ENCODE assay signal across 1 cellular context in the genomic region with DNA sequence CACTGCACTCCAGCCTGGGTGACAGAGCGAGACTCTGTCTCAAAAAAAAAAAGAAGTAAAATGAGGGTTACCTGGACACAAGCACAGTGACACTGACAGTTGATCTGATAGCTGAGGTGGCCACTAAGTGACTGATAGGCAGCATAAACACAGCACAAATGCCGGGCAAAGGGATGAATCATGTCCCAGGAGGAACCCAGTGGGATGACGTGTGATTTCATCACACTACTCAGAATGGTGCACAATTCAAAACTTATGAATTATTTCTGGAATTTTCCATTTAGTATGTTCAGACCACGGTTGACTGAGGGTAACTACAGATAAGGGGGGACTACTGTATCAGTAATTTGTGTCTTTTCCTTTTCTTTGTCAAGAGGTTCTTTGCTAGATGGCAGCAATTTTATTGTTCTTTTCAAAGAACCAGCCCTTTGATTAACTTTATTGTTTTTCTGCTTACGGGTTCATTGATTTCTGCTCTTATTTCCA.
A peak's percentile ranks its signal among the peaks of the same experiment; 100 is the strongest.
TF ChIP-seq lines count a peak whose summit lies in the region.

No MANE protein-coding gene starts in this region.

TF ChIP-seq in K562, 482 proteins besides CTCF, POLR2A, EP300 and RAD21 (continued from another document and continues in another):
- TF ChIP-seq JUN (IDR thresholded peaks at IDR 0.05; ENCODE audit: borderline replicate concordance, low read depth, low read length), result peak; percentile 93
- no peak for TF ChIP-seq JUN (CRISPR knock-in tag; IDR thresholded peaks at IDR 0.05; ENCODE audit: borderline replicate concordance)
- peak; percentile 19; the same call in 1 of the 2 replicates for TF ChIP-seq RNF2 (IDR thresholded peaks at IDR 0.05)
- peak; percentile 78 for TF ChIP-seq ARID1B (IDR thresholded peaks at IDR 0.05)
- TF ChIP-seq, protein P1, sequence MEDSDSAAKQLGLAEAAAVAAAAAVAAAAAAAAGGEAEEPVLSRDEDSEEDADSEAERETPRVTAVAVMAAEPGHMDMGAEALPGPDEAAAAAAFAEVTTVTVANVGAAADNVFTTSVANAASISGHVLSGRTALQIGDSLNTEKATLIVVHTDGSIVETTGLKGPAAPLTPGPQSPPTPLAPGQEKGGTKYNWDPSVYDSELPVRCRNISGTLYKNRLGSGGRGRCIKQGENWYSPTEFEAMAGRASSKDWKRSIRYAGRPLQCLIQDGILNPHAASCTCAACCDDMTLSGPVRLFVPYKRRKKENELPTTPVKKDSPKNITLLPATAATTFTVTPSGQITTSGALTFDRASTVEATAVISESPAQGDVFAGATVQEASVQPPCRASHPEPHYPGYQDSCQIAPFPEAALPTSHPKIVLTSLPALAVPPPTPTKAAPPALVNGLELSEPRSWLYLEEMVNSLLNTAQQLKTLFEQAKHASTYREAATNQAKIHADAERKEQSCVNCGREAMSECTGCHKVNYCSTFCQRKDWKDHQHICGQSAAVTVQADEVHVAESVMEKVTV (CRISPR knock-in tag; IDR thresholded peaks at IDR 0.05), result peak; percentile 17; the same call in 1 of the 2 replicates
- TF ChIP-seq, protein P2, sequence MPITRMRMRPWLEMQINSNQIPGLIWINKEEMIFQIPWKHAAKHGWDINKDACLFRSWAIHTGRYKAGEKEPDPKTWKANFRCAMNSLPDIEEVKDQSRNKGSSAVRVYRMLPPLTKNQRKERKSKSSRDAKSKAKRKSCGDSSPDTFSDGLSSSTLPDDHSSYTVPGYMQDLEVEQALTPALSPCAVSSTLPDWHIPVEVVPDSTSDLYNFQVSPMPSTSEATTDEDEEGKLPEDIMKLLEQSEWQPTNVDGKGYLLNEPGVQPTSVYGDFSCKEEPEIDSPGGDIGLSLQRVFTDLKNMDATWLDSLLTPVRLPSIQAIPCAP (CRISPR knock-in tag; IDR thresholded peaks at IDR 0.05; ENCODE audit: borderline replicate concordance), result no peak
- TF ChIP-seq, protein P3, sequence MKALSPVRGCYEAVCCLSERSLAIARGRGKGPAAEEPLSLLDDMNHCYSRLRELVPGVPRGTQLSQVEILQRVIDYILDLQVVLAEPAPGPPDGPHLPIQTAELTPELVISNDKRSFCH (CRISPR knock-in tag; IDR thresholded peaks at IDR 0.05), result no peak
- TF ChIP-seq, protein P3 (tag; IDR thresholded peaks at IDR 0.05), result 0 out of 2 replicates have a peak, but pooled peaks have one; percentile 22
- no peak; the same call in 1 of the 2 replicates for TF ChIP-seq ZNF644 (tag; IDR thresholded peaks at IDR 0.05; ENCODE audit: low read depth)
- TF ChIP-seq, protein P4, sequence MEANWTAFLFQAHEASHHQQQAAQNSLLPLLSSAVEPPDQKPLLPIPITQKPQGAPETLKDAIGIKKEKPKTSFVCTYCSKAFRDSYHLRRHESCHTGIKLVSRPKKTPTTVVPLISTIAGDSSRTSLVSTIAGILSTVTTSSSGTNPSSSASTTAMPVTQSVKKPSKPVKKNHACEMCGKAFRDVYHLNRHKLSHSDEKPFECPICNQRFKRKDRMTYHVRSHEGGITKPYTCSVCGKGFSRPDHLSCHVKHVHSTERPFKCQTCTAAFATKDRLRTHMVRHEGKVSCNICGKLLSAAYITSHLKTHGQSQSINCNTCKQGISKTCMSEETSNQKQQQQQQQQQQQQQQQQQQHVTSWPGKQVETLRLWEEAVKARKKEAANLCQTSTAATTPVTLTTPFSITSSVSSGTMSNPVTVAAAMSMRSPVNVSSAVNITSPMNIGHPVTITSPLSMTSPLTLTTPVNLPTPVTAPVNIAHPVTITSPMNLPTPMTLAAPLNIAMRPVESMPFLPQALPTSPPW (CRISPR knock-in tag; IDR thresholded peaks at IDR 0.05), result peak; percentile 32; the same call in 1 of the 2 replicates
- no peak for TF ChIP-seq PHB (CRISPR knock-in tag; IDR thresholded peaks at IDR 0.05)
- peak; percentile 83; the same call in 1 of the 2 replicates for TF ChIP-seq SMARCA4 (IDR thresholded peaks at IDR 0.05)
- TF ChIP-seq, protein P5, sequence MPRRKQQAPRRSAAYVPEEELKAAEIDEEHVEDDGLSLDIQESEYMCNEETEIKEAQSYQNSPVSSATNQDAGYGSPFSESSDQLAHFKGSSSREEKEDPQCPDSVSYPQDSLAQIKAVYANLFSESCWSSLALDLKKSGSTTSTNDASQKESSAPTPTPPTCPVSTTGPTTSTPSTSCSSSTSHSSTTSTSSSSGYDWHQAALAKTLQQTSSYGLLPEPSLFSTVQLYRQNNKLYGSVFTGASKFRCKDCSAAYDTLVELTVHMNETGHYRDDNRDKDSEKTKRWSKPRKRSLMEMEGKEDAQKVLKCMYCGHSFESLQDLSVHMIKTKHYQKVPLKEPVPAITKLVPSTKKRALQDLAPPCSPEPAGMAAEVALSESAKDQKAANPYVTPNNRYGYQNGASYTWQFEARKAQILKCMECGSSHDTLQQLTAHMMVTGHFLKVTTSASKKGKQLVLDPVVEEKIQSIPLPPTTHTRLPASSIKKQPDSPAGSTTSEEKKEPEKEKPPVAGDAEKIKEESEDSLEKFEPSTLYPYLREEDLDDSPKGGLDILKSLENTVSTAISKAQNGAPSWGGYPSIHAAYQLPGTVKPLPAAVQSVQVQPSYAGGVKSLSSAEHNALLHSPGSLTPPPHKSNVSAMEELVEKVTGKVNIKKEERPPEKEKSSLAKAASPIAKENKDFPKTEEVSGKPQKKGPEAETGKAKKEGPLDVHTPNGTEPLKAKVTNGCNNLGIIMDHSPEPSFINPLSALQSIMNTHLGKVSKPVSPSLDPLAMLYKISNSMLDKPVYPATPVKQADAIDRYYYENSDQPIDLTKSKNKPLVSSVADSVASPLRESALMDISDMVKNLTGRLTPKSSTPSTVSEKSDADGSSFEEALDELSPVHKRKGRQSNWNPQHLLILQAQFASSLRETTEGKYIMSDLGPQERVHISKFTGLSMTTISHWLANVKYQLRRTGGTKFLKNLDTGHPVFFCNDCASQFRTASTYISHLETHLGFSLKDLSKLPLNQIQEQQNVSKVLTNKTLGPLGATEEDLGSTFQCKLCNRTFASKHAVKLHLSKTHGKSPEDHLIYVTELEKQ (CRISPR knock-in tag; IDR thresholded peaks at IDR 0.05), result no peak
- TF ChIP-seq CBFA2T3 (IDR thresholded peaks at IDR 0.05), result 0 out of 2 replicates have a peak, but pooled peaks have one; percentile 7
- no peak for TF ChIP-seq ZNF79 (CRISPR knock-in tag; IDR thresholded peaks at IDR 0.05; ENCODE audit: low read depth)
- TF ChIP-seq, protein P6, sequence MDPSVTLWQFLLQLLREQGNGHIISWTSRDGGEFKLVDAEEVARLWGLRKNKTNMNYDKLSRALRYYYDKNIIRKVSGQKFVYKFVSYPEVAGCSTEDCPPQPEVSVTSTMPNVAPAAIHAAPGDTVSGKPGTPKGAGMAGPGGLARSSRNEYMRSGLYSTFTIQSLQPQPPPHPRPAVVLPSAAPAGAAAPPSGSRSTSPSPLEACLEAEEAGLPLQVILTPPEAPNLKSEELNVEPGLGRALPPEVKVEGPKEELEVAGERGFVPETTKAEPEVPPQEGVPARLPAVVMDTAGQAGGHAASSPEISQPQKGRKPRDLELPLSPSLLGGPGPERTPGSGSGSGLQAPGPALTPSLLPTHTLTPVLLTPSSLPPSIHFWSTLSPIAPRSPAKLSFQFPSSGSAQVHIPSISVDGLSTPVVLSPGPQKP (CRISPR knock-in tag; IDR thresholded peaks at IDR 0.05), result no peak
- no peak for TF ChIP-seq KLF6 (CRISPR knock-in tag; IDR thresholded peaks at IDR 0.05; ENCODE audit: borderline replicate concordance)
- no peak for TF ChIP-seq MTF1 (CRISPR knock-in tag; IDR thresholded peaks at IDR 0.05; ENCODE audit: borderline replicate concordance)
- TF ChIP-seq FOXJ2 (tag; IDR thresholded peaks at IDR 0.05), result peak; percentile 55
- TF ChIP-seq MBD2 (IDR thresholded peaks at IDR 0.05; ENCODE audit: borderline replicate concordance, low read depth), result no peak
- no peak for TF ChIP-seq SP1 (CRISPR knock-in tag; IDR thresholded peaks at IDR 0.05)
- no peak for TF ChIP-seq PHF20 (IDR thresholded peaks at IDR 0.05; ENCODE audit: partially characterized antibody)
- TF ChIP-seq TGIF2 (CRISPR knock-in tag; IDR thresholded peaks at IDR 0.05), result no peak
- TF ChIP-seq RFX7 (CRISPR knock-in tag; IDR thresholded peaks at IDR 0.05), result no peak
- TF ChIP-seq SMARCE1 (IDR thresholded peaks at IDR 0.05), result peak; percentile 89; the same call in 1 of the 2 replicates
- TF ChIP-seq, protein P7, sequence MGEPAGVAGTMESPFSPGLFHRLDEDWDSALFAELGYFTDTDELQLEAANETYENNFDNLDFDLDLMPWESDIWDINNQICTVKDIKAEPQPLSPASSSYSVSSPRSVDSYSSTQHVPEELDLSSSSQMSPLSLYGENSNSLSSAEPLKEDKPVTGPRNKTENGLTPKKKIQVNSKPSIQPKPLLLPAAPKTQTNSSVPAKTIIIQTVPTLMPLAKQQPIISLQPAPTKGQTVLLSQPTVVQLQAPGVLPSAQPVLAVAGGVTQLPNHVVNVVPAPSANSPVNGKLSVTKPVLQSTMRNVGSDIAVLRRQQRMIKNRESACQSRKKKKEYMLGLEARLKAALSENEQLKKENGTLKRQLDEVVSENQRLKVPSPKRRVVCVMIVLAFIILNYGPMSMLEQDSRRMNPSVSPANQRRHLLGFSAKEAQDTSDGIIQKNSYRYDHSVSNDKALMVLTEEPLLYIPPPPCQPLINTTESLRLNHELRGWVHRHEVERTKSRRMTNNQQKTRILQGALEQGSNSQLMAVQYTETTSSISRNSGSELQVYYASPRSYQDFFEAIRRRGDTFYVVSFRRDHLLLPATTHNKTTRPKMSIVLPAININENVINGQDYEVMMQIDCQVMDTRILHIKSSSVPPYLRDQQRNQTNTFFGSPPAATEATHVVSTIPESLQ (CRISPR knock-in tag; IDR thresholded peaks at IDR 0.05), result no peak
- TF ChIP-seq POLR2H (tag; IDR thresholded peaks at IDR 0.05; ENCODE audit: low read depth), result peak; percentile 73
- TF ChIP-seq, protein P8, sequence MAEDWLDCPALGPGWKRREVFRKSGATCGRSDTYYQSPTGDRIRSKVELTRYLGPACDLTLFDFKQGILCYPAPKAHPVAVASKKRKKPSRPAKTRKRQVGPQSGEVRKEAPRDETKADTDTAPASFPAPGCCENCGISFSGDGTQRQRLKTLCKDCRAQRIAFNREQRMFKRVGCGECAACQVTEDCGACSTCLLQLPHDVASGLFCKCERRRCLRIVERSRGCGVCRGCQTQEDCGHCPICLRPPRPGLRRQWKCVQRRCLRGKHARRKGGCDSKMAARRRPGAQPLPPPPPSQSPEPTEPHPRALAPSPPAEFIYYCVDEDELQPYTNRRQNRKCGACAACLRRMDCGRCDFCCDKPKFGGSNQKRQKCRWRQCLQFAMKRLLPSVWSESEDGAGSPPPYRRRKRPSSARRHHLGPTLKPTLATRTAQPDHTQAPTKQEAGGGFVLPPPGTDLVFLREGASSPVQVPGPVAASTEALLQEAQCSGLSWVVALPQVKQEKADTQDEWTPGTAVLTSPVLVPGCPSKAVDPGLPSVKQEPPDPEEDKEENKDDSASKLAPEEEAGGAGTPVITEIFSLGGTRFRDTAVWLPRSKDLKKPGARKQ (CRISPR knock-in tag; IDR thresholded peaks at IDR 0.05), result no peak
- no peak for TF ChIP-seq ZNF133 (CRISPR knock-in tag; IDR thresholded peaks at IDR 0.05)
- TF ChIP-seq CHCHD3 (CRISPR knock-in tag; IDR thresholded peaks at IDR 0.05), result no peak
- TF ChIP-seq, protein P9, sequence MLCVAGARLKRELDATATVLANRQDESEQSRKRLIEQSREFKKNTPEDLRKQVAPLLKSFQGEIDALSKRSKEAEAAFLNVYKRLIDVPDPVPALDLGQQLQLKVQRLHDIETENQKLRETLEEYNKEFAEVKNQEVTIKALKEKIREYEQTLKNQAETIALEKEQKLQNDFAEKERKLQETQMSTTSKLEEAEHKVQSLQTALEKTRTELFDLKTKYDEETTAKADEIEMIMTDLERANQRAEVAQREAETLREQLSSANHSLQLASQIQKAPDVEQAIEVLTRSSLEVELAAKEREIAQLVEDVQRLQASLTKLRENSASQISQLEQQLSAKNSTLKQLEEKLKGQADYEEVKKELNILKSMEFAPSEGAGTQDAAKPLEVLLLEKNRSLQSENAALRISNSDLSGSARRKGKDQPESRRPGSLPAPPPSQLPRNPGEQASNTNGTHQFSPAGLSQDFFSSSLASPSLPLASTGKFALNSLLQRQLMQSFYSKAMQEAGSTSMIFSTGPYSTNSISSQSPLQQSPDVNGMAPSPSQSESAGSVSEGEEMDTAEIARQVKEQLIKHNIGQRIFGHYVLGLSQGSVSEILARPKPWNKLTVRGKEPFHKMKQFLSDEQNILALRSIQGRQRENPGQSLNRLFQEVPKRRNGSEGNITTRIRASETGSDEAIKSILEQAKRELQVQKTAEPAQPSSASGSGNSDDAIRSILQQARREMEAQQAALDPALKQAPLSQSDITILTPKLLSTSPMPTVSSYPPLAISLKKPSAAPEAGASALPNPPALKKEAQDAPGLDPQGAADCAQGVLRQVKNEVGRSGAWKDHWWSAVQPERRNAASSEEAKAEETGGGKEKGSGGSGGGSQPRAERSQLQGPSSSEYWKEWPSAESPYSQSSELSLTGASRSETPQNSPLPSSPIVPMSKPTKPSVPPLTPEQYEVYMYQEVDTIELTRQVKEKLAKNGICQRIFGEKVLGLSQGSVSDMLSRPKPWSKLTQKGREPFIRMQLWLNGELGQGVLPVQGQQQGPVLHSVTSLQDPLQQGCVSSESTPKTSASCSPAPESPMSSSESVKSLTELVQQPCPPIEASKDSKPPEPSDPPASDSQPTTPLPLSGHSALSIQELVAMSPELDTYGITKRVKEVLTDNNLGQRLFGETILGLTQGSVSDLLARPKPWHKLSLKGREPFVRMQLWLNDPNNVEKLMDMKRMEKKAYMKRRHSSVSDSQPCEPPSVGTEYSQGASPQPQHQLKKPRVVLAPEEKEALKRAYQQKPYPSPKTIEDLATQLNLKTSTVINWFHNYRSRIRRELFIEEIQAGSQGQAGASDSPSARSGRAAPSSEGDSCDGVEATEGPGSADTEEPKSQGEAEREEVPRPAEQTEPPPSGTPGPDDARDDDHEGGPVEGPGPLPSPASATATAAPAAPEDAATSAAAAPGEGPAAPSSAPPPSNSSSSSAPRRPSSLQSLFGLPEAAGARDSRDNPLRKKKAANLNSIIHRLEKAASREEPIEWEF (CRISPR knock-in tag; IDR thresholded peaks at IDR 0.05), result no peak
- TF ChIP-seq, protein P10, sequence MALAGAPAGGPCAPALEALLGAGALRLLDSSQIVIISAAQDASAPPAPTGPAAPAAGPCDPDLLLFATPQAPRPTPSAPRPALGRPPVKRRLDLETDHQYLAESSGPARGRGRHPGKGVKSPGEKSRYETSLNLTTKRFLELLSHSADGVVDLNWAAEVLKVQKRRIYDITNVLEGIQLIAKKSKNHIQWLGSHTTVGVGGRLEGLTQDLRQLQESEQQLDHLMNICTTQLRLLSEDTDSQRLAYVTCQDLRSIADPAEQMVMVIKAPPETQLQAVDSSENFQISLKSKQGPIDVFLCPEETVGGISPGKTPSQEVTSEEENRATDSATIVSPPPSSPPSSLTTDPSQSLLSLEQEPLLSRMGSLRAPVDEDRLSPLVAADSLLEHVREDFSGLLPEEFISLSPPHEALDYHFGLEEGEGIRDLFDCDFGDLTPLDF (CRISPR knock-in tag; IDR thresholded peaks at IDR 0.05), result no peak
- no peak for TF ChIP-seq GABPA (tag; conservative IDR thresholded peaks at IDR 0.05; ENCODE audit: low read depth)
- TF ChIP-seq TCF3 (CRISPR knock-in tag; IDR thresholded peaks at IDR 0.05), result peak; percentile 10; the same call in 1 of the 2 replicates
- TF ChIP-seq, protein P11, sequence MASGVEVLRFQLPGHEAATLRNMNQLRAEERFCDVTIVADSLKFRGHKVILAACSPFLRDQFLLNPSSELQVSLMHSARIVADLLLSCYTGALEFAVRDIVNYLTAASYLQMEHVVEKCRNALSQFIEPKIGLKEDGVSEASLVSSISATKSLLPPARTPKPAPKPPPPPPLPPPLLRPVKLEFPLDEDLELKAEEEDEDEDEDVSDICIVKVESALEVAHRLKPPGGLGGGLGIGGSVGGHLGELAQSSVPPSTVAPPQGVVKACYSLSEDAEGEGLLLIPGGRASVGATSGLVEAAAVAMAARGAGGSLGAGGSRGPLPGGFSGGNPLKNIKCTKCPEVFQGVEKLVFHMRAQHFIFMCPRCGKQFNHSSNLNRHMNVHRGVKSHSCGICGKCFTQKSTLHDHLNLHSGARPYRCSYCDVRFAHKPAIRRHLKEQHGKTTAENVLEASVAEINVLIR (CRISPR knock-in tag; IDR thresholded peaks at IDR 0.05), result peak; percentile 45; the same call in 1 of the 2 replicates
- peak in 1 of 2 experiments; percentile 36; a peak in 1 of 4 replicates for TF ChIP-seq TEAD1 (CRISPR knock-in tag; IDR thresholded peaks at IDR 0.05)
